Comparison of ENCODE assay signal across 17 cellular contexts in the genomic region with DNA sequence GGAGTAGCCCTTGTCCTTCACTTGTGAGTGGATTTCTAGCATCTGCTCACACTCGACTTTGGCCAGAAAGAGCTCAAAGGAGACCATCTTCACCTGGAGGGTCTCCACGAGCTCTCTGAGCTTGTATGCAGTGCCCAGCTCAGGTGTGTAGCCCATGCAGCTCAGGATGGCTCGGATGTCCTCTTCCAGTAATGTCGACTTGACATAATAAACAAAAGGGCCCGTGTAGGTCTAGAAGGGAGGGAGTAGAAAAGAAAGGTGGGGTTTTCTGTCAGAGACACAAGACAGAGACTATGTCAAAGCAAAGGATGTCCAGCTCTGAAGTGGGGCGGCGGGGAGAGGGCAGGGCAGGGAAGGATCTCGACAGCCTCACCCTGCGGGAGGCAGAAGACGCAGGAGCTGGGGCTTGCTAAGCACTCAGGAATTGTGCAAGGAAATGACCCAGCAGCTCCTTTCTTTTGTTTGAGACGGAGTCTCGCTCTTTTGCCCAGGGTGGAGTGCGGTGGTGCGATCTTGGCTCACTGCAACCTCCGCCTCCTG. TPM values are rescaled to one million over a fixed set of nuclear protein-coding genes. Genes with fewer than 3 reads are reported as not detected.
DNase-seq lines count a peak whose midpoint lies in the region; ATAC-seq and TF ChIP-seq lines count a peak whose summit lies in the region.
"Had no signal": no experiment of that assay in that cellular context is flagged by ENCODE, and none has a peak within 500 bp of the region (broad histone marks: within the 10 kb centered on the region; RNA-seq: fewer than 3 reads in every experiment).

No MANE protein-coding gene starts in this region.

- peaks cover 3% of the 10 kb centered on the region for H3K27me3 Mint-ChIP-seq in nephron progenitor cell (ENCODE audit: low read depth, poor library complexity)
- no peaks in the 10 kb centered on the region for H3K27me3 Mint-ChIP-seq in natural killer cell (ENCODE audit: low read depth in 2 of 2)

- TF ChIP-seq CTCF in heart left ventricle (IDR thresholded peaks at IDR 0.05): no peak
- TF ChIP-seq CTCF in nephron progenitor cell (IDR thresholded peaks at IDR 0.05): no peak
- TF ChIP-seq CTCF in natural killer cell (IDR thresholded peaks at IDR 0.05): no peak

- intact Hi-C loops in heart left ventricle (cut with DNase I): no loop called here
- intact Hi-C loops in left ventricle myocardium superior (cut with micrococcal nuclease): no loop called here
- intact Hi-C loops in natural killer cell (cut with micrococcal nuclease): no loop called here

- no peak for TF ChIP-seq POLR2A in heart left ventricle (IDR thresholded peaks at IDR 0.05)

- H3K4me3 ChIP-seq in heart left ventricle: no peak overlapping the region
- peak overlapping the region; percentile 42 for H3K4me3 ChIP-seq in Jurkat, Clone E6-1 (ENCODE audit: low read length)
- H3K4me3 ChIP-seq: BLaER1 had no signal

- H3K9me3 Mint-ChIP-seq in nephron progenitor cell (no peaks in the 10 kb centered on the region), natural killer cell (no peaks in the 10 kb centered on the region)
- H3K9me3 Mint-ChIP-seq in stimulated activated effector memory CD8-positive, alpha-beta T cell treated with anti-CD3 and anti-CD28 coated beads, Interleukin-12 subunit alpha, Interleukin-12 subunit beta, amount 100 ng/mL, for 72 hours: no peaks in the 10 kb centered on the region
- H3K9me3 Mint-ChIP-seq: CD8-positive, alpha-beta memory T cell; HFFc6 had no signal

- H3K4me1 ChIP-seq in heart left ventricle: peaks cover 1 to 48% (median 19%) of the 10 kb centered on the region in 12 donors
- H3K4me1 ChIP-seq: BLaER1, Caco-2 had no signal

- H3K36me3 ChIP-seq in heart left ventricle: peaks cover 0 to 75% (median 49%) of the 10 kb centered on the region in 9 donors

- H3K4me1 Mint-ChIP-seq in nephron progenitor cell (peaks cover 21% of the 10 kb centered on the region), natural killer cell (peaks cover 0 to 16% of the 10 kb centered on the region in 2 donors)
- H3K4me1 Mint-ChIP-seq in stimulated activated effector memory CD8-positive, alpha-beta T cell treated with anti-CD3 and anti-CD28 coated beads, Interleukin-12 subunit alpha, Interleukin-12 subunit beta, amount 100 ng/mL, for 72 hours: peaks cover 27% of the 10 kb centered on the region

- H3K27ac ChIP-seq in heart left ventricle: peak overlapping the region in 10 of 12 donors; percentile 26 to 85 (median 60)
- H3K27ac ChIP-seq: 22Rv1, BLaER1 had no signal

- H3K36me3 Mint-ChIP-seq in nephron progenitor cell (ENCODE audit: low read depth): peaks cover 29% of the 10 kb centered on the region
- peaks cover 68% of the 10 kb centered on the region for H3K36me3 Mint-ChIP-seq in stimulated activated effector memory CD8-positive, alpha-beta T cell treated with anti-CD3 and anti-CD28 coated beads, Interleukin-12 subunit alpha, Interleukin-12 subunit beta, amount 100 ng/mL, for 72 hours
- peaks cover 8% of the 10 kb centered on the region for H3K36me3 Mint-ChIP-seq in natural killer cell

- H3K9me3 ChIP-seq in heart left ventricle: no peaks in the 10 kb centered on the region
- H3K9me3 ChIP-seq: BLaER1, Caco-2 had no signal

- ATAC-seq in heart left ventricle: peak in 1 of 4 donors; percentile 12
- ATAC-seq in left ventricle myocardium superior: no peak
- no peak for ATAC-seq in stimulated activated effector memory CD8-positive, alpha-beta T cell treated with anti-CD3 and anti-CD28 coated beads, Interleukin-12 subunit alpha, Interleukin-12 subunit beta, amount 100 ng/mL, for 72 hours
- ATAC-seq in HG03095 (IDR thresholded peaks at IDR 0.05; ENCODE audit: unreplicated experiment): no peak
- ATAC-seq in natural killer cell: no peak

- DNase-seq in heart left ventricle (no peak), left ventricle myocardium superior (no peak), nephron progenitor cell (no peak), medulla oblongata (ENCODE audit: extremely low spot score) (no peak), natural killer cell (no peak)
- no peak for DNase-seq in Jurkat, Clone E6-1 (ENCODE audit: low read depth, low spot score)
- DNase-seq in stimulated activated effector memory CD8-positive, alpha-beta T cell treated with anti-CD3 and anti-CD28 coated beads, Interleukin-12 subunit alpha, Interleukin-12 subunit beta, amount 100 ng/mL, for 72 hours (ENCODE audit: low spot score in 2 of 2): no peak
- DNase-seq: AML-193, Caco-2, DND-41, GDM1, HCEC 1CT, HFFc6 had no signal

- 75 to 90% (median 85%) methylated on average over 15 of the region's 15 CpGs for WGBS in heart left ventricle, 4 donors

- peak overlapping the region; percentile 21 for H3K27ac Mint-ChIP-seq in nephron progenitor cell
- peak overlapping the region; percentile 37 for H3K27ac Mint-ChIP-seq in stimulated activated effector memory CD8-positive, alpha-beta T cell treated with anti-CD3 and anti-CD28 coated beads, Interleukin-12 subunit alpha, Interleukin-12 subunit beta, amount 100 ng/mL, for 72 hours
- H3K27ac Mint-ChIP-seq in natural killer cell: no peak overlapping the region
- H3K27ac Mint-ChIP-seq: HFFc6 had no signal

- H3K4me3 Mint-ChIP-seq in nephron progenitor cell: no peak overlapping the region
- no peak overlapping the region for H3K4me3 Mint-ChIP-seq in stimulated activated effector memory CD8-positive, alpha-beta T cell treated with anti-CD3 and anti-CD28 coated beads, Interleukin-12 subunit alpha, Interleukin-12 subunit beta, amount 100 ng/mL, for 72 hours
- H3K4me3 Mint-ChIP-seq in natural killer cell: no peak overlapping the region
- H3K4me3 Mint-ChIP-seq: HFFc6 had no signal

- H3K27me3 ChIP-seq in heart left ventricle: no peaks in the 10 kb centered on the region
- H3K27me3 ChIP-seq: BLaER1 had no signal

RNA-seq across cellular contexts. Expression of a gene that starts 8.6 kb away (rescaled TPM):
- 1 to 10 TPM; 5.9 to 9.3 (median 7.8) TPM for total RNA-seq in heart left ventricle
- polyA plus RNA-seq in heart left ventricle: 1 to 10 TPM; 4.3 to 8.0 TPM
- 8.5 TPM for total RNA-seq in left ventricle myocardium superior
- 7.5 TPM for polyA plus RNA-seq in Jurkat, Clone E6-1 (2012; ENCODE audit: insufficient read depth, insufficient read length)
- 10 to 100 TPM; 16.4 to 25.8 (median 25.1) TPM for total RNA-seq in natural killer cell

RNA-seq across cellular contexts. Expression of a gene that starts 29.5 kb away (rescaled TPM):
- total RNA-seq in heart left ventricle: 100 to 1,000 TPM in 2 of 9 donors, 10 to 100 TPM in 7; 42.1 to 128 (median 52.4) TPM
- 10 to 100 TPM; 36.5 to 48.5 TPM for polyA plus RNA-seq in heart left ventricle
- total RNA-seq in left ventricle myocardium superior: 49.8 TPM
- polyA plus RNA-seq in Jurkat, Clone E6-1 (2012; ENCODE audit: insufficient read depth, insufficient read length): 83.2 TPM
- 100 to 1,000 TPM in 2 of 3 donors, 10 to 100 TPM in 1; 92.3 to 108 (median 100) TPM for total RNA-seq in natural killer cell

Comparison
In these comparisons a context has a peak if more than half of its experiments do, and no peak if none do; other contexts are left out.
1. H3K27ac Mint-ChIP-seq: peak in nephron progenitor cell (single experiment) and stimulated activated effector memory CD8-positive, alpha-beta T cell treated with anti-CD3 and anti-CD28 coated beads, Interleukin-12 subunit alpha, Interleukin-12 subunit beta, amount 100 ng/mL, for 72 hours (single experiment); none in natural killer cell (0 of 2).